ENCODE assay signal across 28 cellular contexts in genomic region chr2:182018218-182018617, GRCh38. TPM values are rescaled to one million over a fixed set of nuclear protein-coding genes. Genes with fewer than 3 reads are reported as not detected.
DNase-seq lines count a peak whose midpoint lies in the region; ATAC-seq and TF ChIP-seq lines count a peak whose summit lies in the region.
"Had no signal": no experiment of that assay in that cellular context is flagged by ENCODE, and none has a peak within 500 bp of the region (broad histone marks: within the 10 kb centered on the region; RNA-seq: fewer than 3 reads in every experiment).

No MANE protein-coding gene starts in this region.

- no TSS peak for BruUV-seq in Calu3 (replicated peaks; lab: Mats Ljungman, UMichigan)

- no peak overlapping the region for H3K4me3 Mint-ChIP-seq in Calu3 (ENCODE audit: low read depth, unreplicated experiment)
- H3K4me3 Mint-ChIP-seq: activated CD4-positive, alpha-beta memory T cell treated with anti-CD3 and anti-CD28 coated beads, Interleukin-2, amount 10 ng/mL, durations not matched to agents 7 days and 5 days; CD4-positive, alpha-beta T cell; stimulated activated naive B cell treated with anti-CD40 and anti-IgM and Interleukin-4, amounts not matched to agents 10 μg/mL and 1 μg/mL and 100 μg/mL, for 72 hours had no signal

- H3K4me1 Mint-ChIP-seq in Calu3 (ENCODE audit: low read depth, unreplicated experiment), result peaks cover 23% of the 10 kb centered on the region
- H3K4me1 Mint-ChIP-seq: activated CD4-positive, alpha-beta memory T cell treated with anti-CD3 and anti-CD28 coated beads, Interleukin-2, amount 10 ng/mL, durations not matched to agents 7 days and 5 days had no signal

- TF ChIP-seq CTCF in Calu3 (IDR thresholded peaks at IDR 0.05; ENCODE audit: unreplicated experiment) (no peak), cardiac fibroblast (IDR thresholded peaks at IDR 0.05; ENCODE audit: low read depth, low read length) (no peak), upper lobe of left lung (IDR thresholded peaks at IDR 0.05) (no peak)

- ATAC-seq in left lobe of liver, result no peak
- no peak for ATAC-seq in sciatic nerve
- ATAC-seq in upper lobe of left lung (ENCODE audit: low FRiP score in 2 of 2), result no peak
- ATAC-seq: stimulated activated naive B cell treated with anti-CD40 and anti-IgM and Interleukin-4, amounts not matched to agents 10 μg/mL and 1 μg/mL and 100 μg/mL, for 72 hours had no signal

- no peaks in the 10 kb centered on the region for H3K36me3 ChIP-seq in upper lobe of left lung
- H3K36me3 ChIP-seq: left ventricle myocardium inferior, thyroid gland had no signal

- no peak for TF ChIP-seq EP300 in upper lobe of left lung (IDR thresholded peaks at IDR 0.05)

- intact Hi-C loops in Calu3 (cut with micrococcal nuclease; ENCODE audit: unreplicated experiment) (no loop called here), cardiac septum (cut with DNase I) (no loop called here), sciatic nerve (cut with DNase I) (no loop called here)

- TF ChIP-seq POLR2A in upper lobe of left lung (IDR thresholded peaks at IDR 0.05), result no peak

- H3K27me3 Mint-ChIP-seq in Calu3 (ENCODE audit: unreplicated experiment), result no peaks in the 10 kb centered on the region
- H3K27me3 Mint-ChIP-seq: activated CD4-positive, alpha-beta memory T cell treated with anti-CD3 and anti-CD28 coated beads, Interleukin-2, amount 10 ng/mL, durations not matched to agents 7 days and 5 days; CD4-positive, alpha-beta T cell had no signal

- no peaks in the 10 kb centered on the region for H3K4me1 ChIP-seq in upper lobe of left lung
- H3K4me1 ChIP-seq: thyroid gland had no signal

- no peak for DNase-seq in Calu3
- DNase-seq in LHCN-M2 (ENCODE audit: low read depth), result peak; percentile 32
- DNase-seq in cardiac fibroblast (ENCODE audit: low read depth in 2 of 2), result peak; percentile 9 to 14
- DNase-seq in glomerular endothelial cell (ENCODE audit: extremely low read depth, low read depth, low spot score), result peak; percentile 7
- DNase-seq in cardiac septum (ENCODE audit: low spot score), result no peak
- DNase-seq in left lobe of liver (ENCODE audit: low spot score), result no peak
- no peak for DNase-seq in sciatic nerve (ENCODE audit: low spot score)
- no peak for DNase-seq in upper lobe of left lung
- DNase-seq: activated CD4-positive, alpha-beta memory T cell treated with anti-CD3 and anti-CD28 coated beads, Interleukin-2, amount 10 ng/mL, durations not matched to agents 7 days and 5 days; activated CD4-positive, CD25-positive, alpha-beta regulatory T cell; activated naive CD4-positive, alpha-beta T cell treated with Interleukin-2 at 50 U/mL for 16 hours; aorta; CD4-positive, alpha-beta T cell; H7; left ventricle myocardium inferior; NCI-H1105 treated with DMSO at 0.1 percent for 48 hours; NCI-H2081; NCI-H510A treated with DMSO at 0.1 percent for 48 hours; NK-92 treated with Interleukin-12 subunit alpha and Interleukin-12 subunit beta, amount 100 ng/mL, for 24 hours; stimulated activated CD4-positive, alpha-beta T cell treated with anti-CD3 and anti-CD28 coated beads, Interleukin-2, amount 100 ng/mL, for 24 hours; stimulated activated naive B cell treated with anti-CD40 and anti-IgM and Interleukin-4, amounts not matched to agents 10 μg/mL and 1 μg/mL and 100 μg/mL, for 72 hours; T1000; thyroid gland had no signal

- no peak overlapping the region for H3K27ac ChIP-seq in upper lobe of left lung
- H3K27ac ChIP-seq: coronary artery, left ventricle myocardium inferior, SK-N-MC, skin epidermis, thyroid gland had no signal

- peaks cover 2% of the 10 kb centered on the region for H3K9me3 Mint-ChIP-seq in Calu3 (ENCODE audit: low read depth, unreplicated experiment)

- 65 to 71% methylated on average over 1 of the region's 1 CpG for WGBS in upper lobe of left lung, 2 donors

- H3K36me3 Mint-ChIP-seq in Calu3 (ENCODE audit: insufficient read depth, unreplicated experiment), result no peaks in the 10 kb centered on the region

- no peaks in the 10 kb centered on the region for H3K27me3 ChIP-seq in upper lobe of left lung
- H3K27me3 ChIP-seq: thyroid gland had no signal

- peak overlapping the region; percentile 13 for H3K27ac Mint-ChIP-seq in Calu3 (ENCODE audit: unreplicated experiment)
- H3K27ac Mint-ChIP-seq: activated CD4-positive, alpha-beta memory T cell treated with anti-CD3 and anti-CD28 coated beads, Interleukin-2, amount 10 ng/mL, durations not matched to agents 7 days and 5 days; CD4-positive, alpha-beta T cell; stimulated activated naive B cell treated with anti-CD40 and anti-IgM and Interleukin-4, amounts not matched to agents 10 μg/mL and 1 μg/mL and 100 μg/mL, for 72 hours had no signal

- peaks cover 2 to 9% (median 4%) of the 10 kb centered on the region in 4 donors for H3K9me3 ChIP-seq in upper lobe of left lung
- H3K9me3 ChIP-seq: thyroid gland had no signal

- H3K4me3 ChIP-seq in cardiac fibroblast (replicated peaks in 1 of 2; ENCODE audit: low read depth in 2 of 2, low read length in 2 of 2) (no peak overlapping the region), upper lobe of left lung (no peak overlapping the region)
- H3K4me3 ChIP-seq: coronary artery, left ventricle myocardium inferior, SK-N-MC, skin epidermis, thyroid gland had no signal

- CTCF ChIA-PET in Calu3 (lab: Charles Lee), result interaction anchor here (0.5 to 0.9 kb wide), 2 partner anchors 21 to 61 kb away, joined by 3 read pairs; no protein-coding TSS in a partner anchor

RNA-seq across cellular contexts. Expression of gene PPP1R1C, which starts 32.6 kb away (rescaled TPM):
- total RNA-seq in Calu3 (2022) (2.0 and 2.7 TPM in 2 replicates), LHCN-M2 (2014; rRNA removed) (1.5 and 2.0 TPM in 2 replicates), glomerular endothelial cell (0.93 and 1.4 TPM in 2 replicates), cardiac septum (29.6 TPM), left lobe of liver (7.2 TPM), sciatic nerve (18.1 TPM), upper lobe of left lung (10 to 100 TPM in 3 of 6 donors, 1 to 10 TPM in 2, not detected in 1; 2.6 to 13.6 (median 10.9) TPM)
- polyA plus RNA-seq in LHCN-M2 (2012), result 0.86 TPM
- total RNA-seq: activated CD4-positive, alpha-beta memory T cell treated with anti-CD3 and anti-CD28 coated beads, Interleukin-2, amount 10 ng/mL, durations not matched to agents 7 days and 5 days; CD4-positive, alpha-beta T cell; HT1080 had no signal
- polyA plus RNA-seq: neural cell had no signal

Comparison
In these comparisons a context has a peak if more than half of its experiments do, and no peak if none do; other contexts are left out.
1. DNase-seq: peak in LHCN-M2 (single experiment), cardiac fibroblast (2 of 2) and glomerular endothelial cell (single experiment); none in Calu3 (single experiment), cardiac septum (single experiment), left lobe of liver (single experiment), sciatic nerve (single experiment) and upper lobe of left lung (0 of 2).